ENCODE assay signal across 17 cellular contexts in the genomic region with DNA sequence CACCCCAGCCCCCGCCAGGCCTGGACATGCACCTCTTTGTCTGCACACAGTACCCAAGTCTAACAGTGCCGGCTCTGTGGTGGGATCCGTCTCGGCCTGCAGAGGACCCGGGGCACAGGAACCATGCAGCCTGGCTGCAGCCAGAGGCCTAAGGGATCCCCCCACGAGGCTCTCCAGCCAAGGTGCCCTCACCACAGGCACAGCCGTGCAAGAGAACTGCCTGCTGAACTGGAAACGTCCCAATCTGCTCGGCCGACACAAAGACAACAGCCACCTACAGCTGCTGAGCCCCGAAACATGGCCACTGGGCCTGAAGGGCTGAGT.
DNase-seq lines count a peak whose midpoint lies in the region; ATAC-seq and TF ChIP-seq lines count a peak whose summit lies in the region.
"Had no signal": no experiment of that assay in that cellular context is flagged by ENCODE, and none has a peak within 500 bp of the region (broad histone marks: within the 10 kb centered on the region; RNA-seq: fewer than 3 reads in every experiment).

No MANE protein-coding gene starts in this region.

- intact Hi-C loops in left cardiac atrium (cut with DNase I), result no loop called here
- intact Hi-C loops in aorta (cut with DNase I), result loop anchor here in 1 of 2 donors (5.0 kb wide), 1 partner anchor 68 kb away; no protein-coding TSS in a partner anchor

- DNase-seq in caudate nucleus (lab: John Stamatoyannopoulos, UW) (peak in 24 of 61 donors; percentile 24 to 71 (median 56)), left cardiac atrium (no peak), progenitor cell of endocrine pancreas (ENCODE audit: low spot score, unreplicated experiment) (no peak), aorta (peak; percentile 39 to 73), NCI-H1105 treated with DMSO at 0.1 percent for 48 hours (lab: John Stamatoyannopoulos, UW) (no peak), DMS 273 (lab: John Stamatoyannopoulos, UW; ENCODE audit: unreplicated experiment) (no peak)
- DNase-seq in activated naive CD8-positive, alpha-beta T cell treated with anti-CD3 and anti-CD28 coated beads for 36 hours, result no peak
- DNase-seq: activated effector memory CD4-positive, alpha-beta T cell treated with anti-CD3 and anti-CD28 coated beads, Interleukin-2, amount 50 U/mL, for 16 hours; GDM1; NCI-H1694; NCI-H226; NK-92 treated with Interleukin-12 subunit alpha and Interleukin-12 subunit beta, amount 100 ng/mL, for 24 hours; RPMI8226; stimulated activated naive CD8-positive, alpha-beta T cell treated with anti-CD3 and anti-CD28 coated beads, Interleukin-15, amount 100 ng/mL, for 72 hours had no signal

- H3K27me3 Mint-ChIP-seq in progenitor cell of endocrine pancreas, result no peaks in the 10 kb centered on the region
- peaks cover 23% of the 10 kb centered on the region for H3K27me3 Mint-ChIP-seq in activated naive CD8-positive, alpha-beta T cell treated with anti-CD3 and anti-CD28 coated beads for 36 hours

- H3K9me3 Mint-ChIP-seq in progenitor cell of endocrine pancreas (ENCODE audit: low read depth), result no peaks in the 10 kb centered on the region
- H3K9me3 Mint-ChIP-seq in activated naive CD8-positive, alpha-beta T cell treated with anti-CD3 and anti-CD28 coated beads for 36 hours, result peaks cover 6% of the 10 kb centered on the region
- H3K9me3 Mint-ChIP-seq: dendritic cell treated with granulocyte-macrophage colony-stimulating factor and Interleukin-4, amounts not matched to agents 40 ng/mL and 50 ng/mL, for 4 days had no signal

- H3K9me3 ChIP-seq in aorta (ENCODE audit: control insufficient read depth, low read length), result no peaks in the 10 kb centered on the region

- H3K27me3 ChIP-seq in aorta (ENCODE audit: control insufficient read depth in 1 of 2, insufficient read depth in 2 of 2, low read length in 1 of 2), result no peaks in the 10 kb centered on the region

- H3K36me3 Mint-ChIP-seq in progenitor cell of endocrine pancreas (ENCODE audit: insufficient read depth), result no peaks in the 10 kb centered on the region
- H3K36me3 Mint-ChIP-seq in activated naive CD8-positive, alpha-beta T cell treated with anti-CD3 and anti-CD28 coated beads for 36 hours, result no peaks in the 10 kb centered on the region

- no peak overlapping the region for H3K4me3 Mint-ChIP-seq in progenitor cell of endocrine pancreas (ENCODE audit: low read depth)
- no peak overlapping the region for H3K4me3 Mint-ChIP-seq in activated naive CD8-positive, alpha-beta T cell treated with anti-CD3 and anti-CD28 coated beads for 36 hours
- H3K4me3 Mint-ChIP-seq: B cell; dendritic cell treated with granulocyte-macrophage colony-stimulating factor and Interleukin-4, amounts not matched to agents 40 ng/mL and 50 ng/mL, for 4 days; stimulated activated naive CD8-positive, alpha-beta T cell treated with anti-CD3 and anti-CD28 coated beads, Interleukin-15, amount 100 ng/mL, for 72 hours had no signal

- H3K4me1 Mint-ChIP-seq in progenitor cell of endocrine pancreas (ENCODE audit: low read depth), result peaks cover 73% of the 10 kb centered on the region
- H3K4me1 Mint-ChIP-seq in activated naive CD8-positive, alpha-beta T cell treated with anti-CD3 and anti-CD28 coated beads for 36 hours, result peaks cover 2% of the 10 kb centered on the region

- H3K27ac ChIP-seq in caudate nucleus (ENCODE audit: low read depth, low read length), result peak overlapping the region; percentile 90
- no peak overlapping the region for H3K27ac ChIP-seq in aorta (ENCODE audit: low read depth in 1 of 2, low read length in 2 of 2)

- peak; percentile 4 to 13 for ATAC-seq in left cardiac atrium
- no peak for ATAC-seq in aorta (ENCODE audit: low FRiP score)
- ATAC-seq: HCT116; stimulated activated naive CD8-positive, alpha-beta T cell treated with anti-CD3 and anti-CD28 coated beads, Interleukin-15, amount 100 ng/mL, for 72 hours had no signal

- TF ChIP-seq CTCF in progenitor cell of endocrine pancreas (IDR thresholded peaks at IDR 0.05; ENCODE audit: unreplicated experiment), result no peak

- no peak overlapping the region for H3K4me3 ChIP-seq in aorta (ENCODE audit: low read length in 2 of 2)

- H3K27ac Mint-ChIP-seq in progenitor cell of endocrine pancreas, result peak overlapping the region; percentile 87
- H3K27ac Mint-ChIP-seq in activated naive CD8-positive, alpha-beta T cell treated with anti-CD3 and anti-CD28 coated beads for 36 hours, result no peak overlapping the region
- H3K27ac Mint-ChIP-seq: B cell; dendritic cell treated with granulocyte-macrophage colony-stimulating factor and Interleukin-4, amounts not matched to agents 40 ng/mL and 50 ng/mL, for 4 days; stimulated activated naive CD8-positive, alpha-beta T cell treated with anti-CD3 and anti-CD28 coated beads, Interleukin-15, amount 100 ng/mL, for 72 hours had no signal

- 62 to 73% methylated on average over 11 of the region's 11 CpGs for WGBS in aorta, 2 donors

- peaks cover 2 to 4% of the 10 kb centered on the region in 2 donors for H3K4me1 ChIP-seq in aorta (ENCODE audit: control insufficient read depth in 1 of 2, insufficient read depth in 2 of 2, low read length in 2 of 2)

- H3K36me3 ChIP-seq in aorta (ENCODE audit: control insufficient read depth in 1 of 2, insufficient read depth in 2 of 2, low read length in 1 of 2), result no peaks in the 10 kb centered on the region

Comparison
In these comparisons a context has a peak if more than half of its experiments do, and no peak if none do; other contexts are left out.
1. DNase-seq: peak in aorta (2 of 2); none in left cardiac atrium (single experiment), progenitor cell of endocrine pancreas (single experiment), activated naive CD8-positive, alpha-beta T cell treated with anti-CD3 and anti-CD28 coated beads for 36 hours (single experiment), NCI-H1105 treated with DMSO at 0.1 percent for 48 hours (single experiment) and DMS 273 (single experiment).